9 cellular contexts compared by ENCODE assay signal in the genomic region with DNA sequence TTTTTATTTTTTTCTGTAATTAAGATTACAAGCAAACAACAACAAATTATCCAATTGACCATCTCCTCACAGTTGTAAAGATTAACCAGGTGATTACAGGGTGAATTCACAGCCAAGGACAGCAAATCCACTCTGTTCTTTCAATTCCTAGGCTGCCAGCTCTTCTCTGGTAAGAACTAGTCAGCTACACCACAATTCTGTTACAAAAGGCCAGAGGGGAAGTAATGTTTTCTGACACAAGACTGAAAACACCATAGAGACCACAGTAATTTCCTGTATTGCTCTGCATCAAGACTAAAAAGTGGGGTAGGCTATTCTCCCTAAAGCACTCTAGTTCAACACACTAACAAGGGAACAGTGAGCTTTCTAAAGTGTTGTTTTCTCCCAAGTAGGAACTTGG. TPM values are rescaled to one million over a fixed set of nuclear protein-coding genes. Genes with fewer than 3 reads are reported as not detected.
DNase-seq lines count a peak whose midpoint lies in the region; ATAC-seq, FAIRE-seq and TF ChIP-seq lines count a peak whose summit lies in the region.
"Had no signal": no experiment of that assay in that cellular context is flagged by ENCODE, and none has a peak within 500 bp of the region (broad histone marks: within the 10 kb centered on the region; RNA-seq: fewer than 3 reads in every experiment).

No MANE protein-coding gene starts in this region.

- TF ChIP-seq POLR2A in Peyer's patch (IDR thresholded peaks at IDR 0.05) = no peak

- ATAC-seq in GM19035 (IDR thresholded peaks at IDR 0.05; ENCODE audit: unreplicated experiment) = peak; percentile 83
- ATAC-seq in HG03354 (IDR thresholded peaks at IDR 0.05; ENCODE audit: poor library complexity, severe bottlenecking, unreplicated experiment) = peak; percentile 73
- ATAC-seq in activated CD8-positive, alpha-beta T cell treated with anti-CD3 and anti-CD28 coated beads, Interleukin-2, amount 10 ng/mL, durations not matched to agents 7 days and 5 days = no peak

- H3K4me1 ChIP-seq in BLaER1 treated with 17β-estradiol and CSF1 and Interleukin-3, amounts not matched to agents 10 nM and 100 nM = peaks cover 10 to 23% (median 15%) of the 10 kb centered on the region in 10 experiments
- H3K4me1 ChIP-seq in Peyer's patch = no peaks in the 10 kb centered on the region
- H3K4me1 ChIP-seq in left ventricle myocardium inferior = no peaks in the 10 kb centered on the region

- no peak for FAIRE-seq in frontal cortex (lab: Jason Lieb, UNC)

- POLR2A ChIA-PET in activated CD8-positive, alpha-beta T cell treated with anti-CD3 and anti-CD28 coated beads, Interleukin-2, amount 10 ng/mL, durations not matched to agents 7 days and 5 days (lab: Charles Lee) = no interaction called here

- TF ChIP-seq CTCF in Peyer's patch (IDR thresholded peaks at IDR 0.05) (no peak), left ventricle myocardium inferior (IDR thresholded peaks at IDR 0.05; ENCODE audit: borderline replicate concordance) (no peak)

- CTCF ChIA-PET in activated CD8-positive, alpha-beta T cell treated with anti-CD3 and anti-CD28 coated beads, Interleukin-2, amount 10 ng/mL, durations not matched to agents 7 days and 5 days (lab: Charles Lee) = no interaction called here

- no peaks in the 10 kb centered on the region for H3K9me3 ChIP-seq in BLaER1 treated with 17β-estradiol and CSF1 and Interleukin-3, amounts not matched to agents 10 nM and 100 nM (replicated peaks in 1 of 11)
- H3K9me3 ChIP-seq in Peyer's patch = no peaks in the 10 kb centered on the region
- no peaks in the 10 kb centered on the region for H3K9me3 ChIP-seq in left ventricle myocardium inferior (replicated peaks)
- H3K9me3 ChIP-seq: thoracic aorta had no signal

- peak overlapping the region; percentile 5 to 70 (median 39); a peak in 20 of 22 replicates for H3K4me2 ChIP-seq in BLaER1 treated with 17β-estradiol and CSF1 and Interleukin-3, amounts not matched to agents 10 nM and 100 nM

- H3K27ac Mint-ChIP-seq in activated CD8-positive, alpha-beta T cell treated with anti-CD3 and anti-CD28 coated beads, Interleukin-2, amount 10 ng/mL, durations not matched to agents 7 days and 5 days = peak overlapping the region; percentile 39

- no peaks in the 10 kb centered on the region for H3K27me3 Mint-ChIP-seq in activated CD8-positive, alpha-beta T cell treated with anti-CD3 and anti-CD28 coated beads, Interleukin-2, amount 10 ng/mL, durations not matched to agents 7 days and 5 days (ENCODE audit: low read depth)

- no peak overlapping the region for H3K4me3 ChIP-seq in BLaER1 treated with 17β-estradiol and CSF1 and Interleukin-3, amounts not matched to agents 10 nM and 100 nM
- H3K4me3 ChIP-seq in Peyer's patch (no peak overlapping the region), left ventricle myocardium inferior (no peak overlapping the region)
- H3K4me3 ChIP-seq: thoracic aorta had no signal

- H3K36me3 Mint-ChIP-seq in activated CD8-positive, alpha-beta T cell treated with anti-CD3 and anti-CD28 coated beads, Interleukin-2, amount 10 ng/mL, durations not matched to agents 7 days and 5 days (ENCODE audit: low read depth) = no peaks in the 10 kb centered on the region

- H3K4me1 Mint-ChIP-seq in activated CD8-positive, alpha-beta T cell treated with anti-CD3 and anti-CD28 coated beads, Interleukin-2, amount 10 ng/mL, durations not matched to agents 7 days and 5 days (ENCODE audit: low read depth) = peaks cover 14% of the 10 kb centered on the region

- peak overlapping the region in 9 of 11 experiments; percentile 6 to 65 (median 35); a peak in 12 of 22 replicates for H3K27ac ChIP-seq in BLaER1 treated with 17β-estradiol and CSF1 and Interleukin-3, amounts not matched to agents 10 nM and 100 nM
- H3K27ac ChIP-seq in Peyer's patch (no peak overlapping the region), left ventricle myocardium inferior (replicated peaks) (no peak overlapping the region)
- H3K27ac ChIP-seq: thoracic aorta had no signal

- no peaks in the 10 kb centered on the region for H3K36me3 ChIP-seq in BLaER1 treated with 17β-estradiol and CSF1 and Interleukin-3, amounts not matched to agents 10 nM and 100 nM
- H3K36me3 ChIP-seq in Peyer's patch (no peaks in the 10 kb centered on the region), left ventricle myocardium inferior (no peaks in the 10 kb centered on the region)
- H3K36me3 ChIP-seq: thoracic aorta had no signal

- intact Hi-C loops in left ventricle myocardium inferior (cut with micrococcal nuclease) = no loop called here

- no peaks in the 10 kb centered on the region for H3K9me3 Mint-ChIP-seq in activated CD8-positive, alpha-beta T cell treated with anti-CD3 and anti-CD28 coated beads, Interleukin-2, amount 10 ng/mL, durations not matched to agents 7 days and 5 days (ENCODE audit: insufficient read depth)

- H3K27me3 ChIP-seq in BLaER1 treated with 17β-estradiol and CSF1 and Interleukin-3, amounts not matched to agents 10 nM and 100 nM = peaks cover 0 to 4% (median 0%) of the 10 kb centered on the region in 11 experiments; a peak in 1 of 22 replicates
- H3K27me3 ChIP-seq in Peyer's patch (no peaks in the 10 kb centered on the region), left ventricle myocardium inferior (ENCODE audit: low read depth) (peaks cover under 1% of the 10 kb centered on the region)

- no peaks in the 10 kb centered on the region for H4K20me1 ChIP-seq in BLaER1 treated with 17β-estradiol and CSF1 and Interleukin-3, amounts not matched to agents 10 nM and 100 nM

- no peak for DNase-seq in activated CD8-positive, alpha-beta T cell treated with anti-CD3 and anti-CD28 coated beads, Interleukin-2, amount 10 ng/mL, durations not matched to agents 7 days and 5 days
- no peak for DNase-seq in Peyer's patch
- DNase-seq in left ventricle myocardium inferior = no peak
- no peak for DNase-seq in frontal cortex (ENCODE audit: low spot score in 2 of 2)
- DNase-seq in ecto neural progenitor cell (ENCODE audit: low spot score) = no peak

- no peak overlapping the region for H3K4me3 Mint-ChIP-seq in activated CD8-positive, alpha-beta T cell treated with anti-CD3 and anti-CD28 coated beads, Interleukin-2, amount 10 ng/mL, durations not matched to agents 7 days and 5 days

- H3K9ac ChIP-seq in BLaER1 treated with 17β-estradiol and CSF1 and Interleukin-3, amounts not matched to agents 10 nM and 100 nM = peak overlapping the region in 2 of 11 experiments; percentile 28 to 54; a peak in 3 of 22 replicates

RNA-seq across cellular contexts. Expression of a gene that starts 10.6 kb away (rescaled TPM):
- total RNA-seq in activated CD8-positive, alpha-beta T cell treated with anti-CD3 and anti-CD28 coated beads, Interleukin-2, amount 10 ng/mL, durations not matched to agents 7 days and 5 days = not detected
- total RNA-seq in Peyer's patch (1 to 10 TPM in 2 of 4 donors, not detected in 2; 1.4 to 1.7 TPM), left ventricle myocardium inferior (not detected), frontal cortex (39.5 TPM)
- total RNA-seq: thoracic aorta had no signal

Comparison
In these comparisons a context has a peak if more than half of its experiments do, and no peak if none do; other contexts are left out.
1. H3K27ac ChIP-seq: peak in BLaER1 treated with 17β-estradiol and CSF1 and Interleukin-3, amounts not matched to agents 10 nM and 100 nM (9 of 11); none in Peyer's patch (0 of 4) and left ventricle myocardium inferior (single experiment).